ENCODE assay signal across 8 cellular contexts in the genomic region with DNA sequence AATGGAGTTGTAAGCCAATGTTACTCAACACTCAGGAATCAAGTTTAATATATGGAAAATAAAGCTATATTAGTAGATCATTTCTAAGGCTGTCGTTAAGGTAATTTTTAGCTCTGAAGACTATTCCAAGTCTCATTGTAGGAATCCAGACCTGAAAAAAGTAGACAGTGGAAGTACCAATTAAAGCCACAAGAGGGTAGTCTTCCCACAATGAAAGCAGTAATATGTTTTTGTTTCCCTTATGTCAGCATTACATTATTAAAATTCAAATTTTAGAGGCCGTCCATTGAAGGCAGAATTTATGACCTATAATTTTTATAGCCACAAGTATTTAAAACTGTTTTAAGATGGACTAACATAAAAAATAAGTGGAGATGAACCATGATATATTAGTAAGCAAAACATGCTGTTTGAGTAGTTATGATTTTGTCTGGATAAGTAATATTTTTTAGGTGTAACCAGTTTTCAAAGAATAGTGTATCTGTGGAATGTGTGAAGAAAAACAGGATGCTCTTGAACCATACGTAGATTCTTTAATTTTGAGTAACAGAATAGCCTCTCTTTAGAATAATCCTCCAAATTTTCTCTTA.
DNase-seq lines count a peak whose midpoint lies in the region; ATAC-seq and TF ChIP-seq lines count a peak whose summit lies in the region.

No MANE protein-coding gene starts in this region.

- no peak overlapping the region for H3K4me2 ChIP-seq in OCI-LY3 (ENCODE audit: low read length)

- H3K79me2 ChIP-seq in OCI-LY3 (ENCODE audit: low read length): no peaks in the 10 kb centered on the region

- no peaks in the 10 kb centered on the region for H3K9me3 ChIP-seq in OCI-LY3 (ENCODE audit: insufficient read depth, low read length)

- H3K27me3 ChIP-seq in OCI-LY3 (ENCODE audit: low read depth, low read length): no peaks in the 10 kb centered on the region

- H3K36me3 ChIP-seq in OCI-LY3 (replicated peaks; ENCODE audit: low read depth, low read length): no peaks in the 10 kb centered on the region

- TF ChIP-seq CTCF in OCI-LY3 (IDR thresholded peaks at IDR 0.05; ENCODE audit: low read depth, low read length) (peak; percentile 74), epithelial cell of esophagus (IDR thresholded peaks at IDR 0.05; ENCODE audit: insufficient read depth, low read depth, low read length, missing control alignments) (peak; percentile 67), retinal pigment epithelial cell (conservative IDR thresholded peaks at IDR 0.05; ENCODE audit: low read depth, low read length) (peak; percentile 65)

- ATAC-seq in HG02973 (IDR thresholded peaks at IDR 0.05; ENCODE audit: unreplicated experiment): peak; percentile 60
- ATAC-seq in activated CD4-positive, CD25-positive, alpha-beta regulatory T cell treated with anti-CD3 and anti-CD28 coated beads, Interleukin-2, amount 50 U/mL, for 24 hours: no peak

- H3K27ac ChIP-seq in OCI-LY3 (ENCODE audit: low read length): no peak overlapping the region

- H2AFZ ChIP-seq in OCI-LY3 (ENCODE audit: low read depth, low read length): no peak overlapping the region

- H3K9ac ChIP-seq in OCI-LY3 (ENCODE audit: low read length): no peak overlapping the region

- H3K4me1 ChIP-seq in OCI-LY3 (ENCODE audit: low read length): peaks cover 10% of the 10 kb centered on the region; the same call in 1 of the 2 replicates

- H4K20me1 ChIP-seq in OCI-LY3 (ENCODE audit: insufficient read depth, low read length): no peaks in the 10 kb centered on the region

- DNase-seq in NCI-H2081 (lab: John Stamatoyannopoulos, UW) (peak; percentile 1 to 30), NCI-H2081 treated with DMSO at 0.1 percent for 48 hours (lab: John Stamatoyannopoulos, UW) (no peak), epithelial cell of esophagus (ENCODE audit: low read depth) (peak; percentile 50), retinal pigment epithelial cell (ENCODE audit: low read depth) (peak; percentile 11), NCI-H774 (lab: John Stamatoyannopoulos, UW) (no peak)

- H3K4me3 ChIP-seq in OCI-LY3 (ENCODE audit: low read length): no peak overlapping the region
- H3K4me3 ChIP-seq in epithelial cell of esophagus (ENCODE audit: low read length): no peak overlapping the region
- no peak overlapping the region for H3K4me3 ChIP-seq in retinal pigment epithelial cell (ENCODE audit: low read length)

Comparison
In these comparisons a context has a peak if more than half of its experiments do, and no peak if none do; other contexts are left out.
1. DNase-seq: peak in NCI-H2081 (2 of 2), epithelial cell of esophagus (single experiment) and retinal pigment epithelial cell (single experiment); none in NCI-H2081 treated with DMSO at 0.1 percent for 48 hours (single experiment) and NCI-H774 (single experiment).
2. Peak in every context shown above with its lines, with median percentiles within 50 percentile points of each other: CTCF ChIP-seq.